ENCODE assay signal across 7 cellular contexts in genomic region chr1:8816306-8816705, GRCh38. TPM values are rescaled to one million over a fixed set of nuclear protein-coding genes. Genes with fewer than 3 reads are reported as not detected.
DNase-seq lines count a peak whose midpoint lies in the region; ATAC-seq and TF ChIP-seq lines count a peak whose summit lies in the region.

No MANE protein-coding gene starts in this region.

- ATAC-seq in HG03039 (IDR thresholded peaks at IDR 0.05; ENCODE audit: unreplicated experiment) = no peak
- no peak for ATAC-seq in GM21825 (IDR thresholded peaks at IDR 0.05; ENCODE audit: unreplicated experiment)

- no peaks in the 10 kb centered on the region for H3K9me2 ChIP-seq in neural cell (ENCODE audit: insufficient read depth, low read length)

- H3K4me1 ChIP-seq in OCI-LY3 (ENCODE audit: low read length) (peaks cover 54% of the 10 kb centered on the region), endocrine pancreas (ENCODE audit: control insufficient read depth, insufficient read depth, low read length) (peaks cover 9% of the 10 kb centered on the region)

- H3K27me3 ChIP-seq in OCI-LY3 (ENCODE audit: low read depth, low read length) (no peaks in the 10 kb centered on the region), endocrine pancreas (ENCODE audit: control insufficient read depth, insufficient read depth, low read length) (no peaks in the 10 kb centered on the region), neural cell (ENCODE audit: insufficient read depth, low read depth, low read length) (no peaks in the 10 kb centered on the region)

- TF ChIP-seq CTCF in GM12865 (IDR thresholded peaks at IDR 0.05; ENCODE audit: insufficient read depth, low read depth, low read length, missing control alignments) = no peak
- no peak for TF ChIP-seq CTCF in OCI-LY3 (IDR thresholded peaks at IDR 0.05; ENCODE audit: low read depth, low read length)
- TF ChIP-seq CTCF in neural cell (IDR thresholded peaks at IDR 0.05; ENCODE audit: poor library complexity, severe bottlenecking) = no peak

- TF ChIP-seq EP300 in neural cell (conservative IDR thresholded peaks at IDR 0.05; ENCODE audit: poor library complexity, severe bottlenecking) = no peak

- DNase-seq in GM12865 (ENCODE audit: low read depth) (no peak), NCI-H2227 treated with DMSO at 0.1 percent for 48 hours (lab: John Stamatoyannopoulos, UW) (no peak)

- peak overlapping the region; percentile 97 for H3K4me2 ChIP-seq in OCI-LY3 (ENCODE audit: low read length)
- H3K4me2 ChIP-seq in neural cell (ENCODE audit: low read length) = peak overlapping the region; percentile 83

- H3K9ac ChIP-seq in OCI-LY3 (ENCODE audit: low read length) (peak overlapping the region; percentile 98), endocrine pancreas (ENCODE audit: control insufficient read depth, insufficient read depth, low read length) (no peak overlapping the region), neural cell (ENCODE audit: low read length) (peak overlapping the region; percentile 93)

- no peaks in the 10 kb centered on the region for H3F3A ChIP-seq in neural cell (ENCODE audit: insufficient read depth, low read length, poor library complexity, severe bottlenecking)

- peak overlapping the region; percentile 66 for H3K27ac ChIP-seq in OCI-LY3 (ENCODE audit: low read length)
- peak overlapping the region; percentile 97 for H3K27ac ChIP-seq in neural cell (ENCODE audit: low read length)

- no peaks in the 10 kb centered on the region for H3K9me3 ChIP-seq in OCI-LY3 (ENCODE audit: insufficient read depth, low read length)
- no peaks in the 10 kb centered on the region for H3K9me3 ChIP-seq in endocrine pancreas (ENCODE audit: control insufficient read depth, low read length)
- H3K9me3 ChIP-seq in neural cell (ENCODE audit: low read length) = no peaks in the 10 kb centered on the region

- no peak for TF ChIP-seq RAD21 in neural cell (conservative IDR thresholded peaks at IDR 0.05)

- H3K79me2 ChIP-seq in OCI-LY3 (ENCODE audit: low read length) (peaks cover 58% of the 10 kb centered on the region), neural cell (replicated peaks; ENCODE audit: insufficient read depth, low read length) (peaks cover 61% of the 10 kb centered on the region)

- H2AFZ ChIP-seq in OCI-LY3 (ENCODE audit: low read depth, low read length) (no peak overlapping the region), neural cell (ENCODE audit: low read depth, low read length) (no peak overlapping the region)

- peak overlapping the region; percentile 98 for H3K4me3 ChIP-seq in GM12865 (ENCODE audit: low read depth, low read length)
- H3K4me3 ChIP-seq in OCI-LY3 (ENCODE audit: low read length) = peak overlapping the region; percentile 95
- H3K4me3 ChIP-seq in endocrine pancreas (ENCODE audit: control insufficient read depth, insufficient read depth, low read length) = peak overlapping the region; percentile 88
- peak overlapping the region; percentile 86 for H3K4me3 ChIP-seq in neural cell (ENCODE audit: low read length)

- H3K36me3 ChIP-seq in OCI-LY3 (replicated peaks; ENCODE audit: low read depth, low read length) (no peaks in the 10 kb centered on the region), endocrine pancreas (ENCODE audit: control insufficient read depth, insufficient read depth, low read length) (no peaks in the 10 kb centered on the region), neural cell (ENCODE audit: insufficient read depth, low read length) (no peaks in the 10 kb centered on the region)

- H4K20me1 ChIP-seq in OCI-LY3 (ENCODE audit: insufficient read depth, low read length) (peaks cover 25% of the 10 kb centered on the region), neural cell (ENCODE audit: insufficient read depth) (peaks cover 5% of the 10 kb centered on the region)

TF ChIP-seq in neural cell, 6 proteins besides CTCF, POLR2A, EP300 and RAD21:
- TF ChIP-seq EZH2 (IDR thresholded peaks at IDR 0.05; ENCODE audit: borderline replicate concordance, insufficient read depth, low read length, poor library complexity, severe bottlenecking) (no peak), POLR2AphosphoS5 (IDR thresholded peaks at IDR 0.05) (no peak), MXI1 (conservative IDR thresholded peaks at IDR 0.05; ENCODE audit: poor library complexity, severe bottlenecking) (peak; percentile 52), TAF1 (IDR thresholded peaks at IDR 0.05; ENCODE audit: low read depth) (no peak)

RNA-seq across cellular contexts. Expression of gene RERE, which starts 1.1 kb away (rescaled TPM):
- 21.0 and 56.1 TPM in 2 replicates for polyA plus RNA-seq in neural cell
- polyA minus RNA-seq in neural cell = 736 and 1,031 TPM in 2 replicates
